Comparison of ENCODE assay signal across 19 cellular contexts in the genomic region with DNA sequence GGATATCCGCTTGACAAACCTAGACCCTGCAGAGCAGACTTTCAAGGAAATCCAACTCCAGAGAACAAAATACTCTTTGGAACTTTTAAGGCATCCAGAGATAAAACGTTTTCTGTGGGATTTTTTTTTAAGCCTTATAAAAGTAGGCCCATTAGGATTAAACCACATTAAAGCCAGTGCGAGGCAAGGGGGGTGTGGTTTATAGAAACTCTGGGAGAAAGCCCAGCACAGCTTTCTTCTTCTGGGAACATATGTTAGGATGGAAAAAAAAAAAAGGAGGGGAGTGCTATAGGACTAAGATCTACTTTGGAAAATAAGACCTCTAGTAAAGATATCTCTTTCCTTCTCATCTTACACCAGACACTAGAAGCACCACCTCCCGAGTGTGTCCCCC. TPM values are rescaled to one million over a fixed set of nuclear protein-coding genes. Genes with fewer than 3 reads are reported as not detected.
A peak's percentile ranks its signal among the peaks of the same experiment; 100 is the strongest.
DNase-seq lines count a peak whose midpoint lies in the region; TF ChIP-seq lines count a peak whose summit lies in the region.
"Had no signal": no experiment of that assay in that cellular context is flagged by ENCODE, and none has a peak within 500 bp of the region (broad histone marks: within the 10 kb centered on the region; RNA-seq: fewer than 3 reads in every experiment).

No MANE protein-coding gene starts in this region.

- no peak overlapping the region for H2AFZ ChIP-seq in hepatocyte

- peaks cover 28% of the 10 kb centered on the region for H3K4me1 ChIP-seq in hepatocyte (ENCODE audit: insufficient read depth)

- H3K36me3 Mint-ChIP-seq in activated naive CD4-positive, alpha-beta T cell treated with anti-CD3 and anti-CD28 coated beads, Interleukin-2, amount 10 ng/mL, durations not matched to agents 7 days and 5 days: peaks cover 10% of the 10 kb centered on the region
- no peaks in the 10 kb centered on the region for H3K36me3 Mint-ChIP-seq in type B pancreatic cell

- H3K27ac ChIP-seq in hepatocyte: no peak overlapping the region
- H3K27ac ChIP-seq in brain microvascular endothelial cell: no peak overlapping the region
- H3K27ac ChIP-seq: heart left ventricle, HL-60, upper lobe of right lung had no signal

- in situ Hi-C loops in brain microvascular endothelial cell (cut with HindIII; ENCODE audit: low pct_ligation_motif_present, low sequenced_read_pairs): no loop called here

- H3K4me3 ChIP-seq in hepatocyte: no peak overlapping the region
- no peak overlapping the region for H3K4me3 ChIP-seq in brain microvascular endothelial cell (ENCODE audit: low read depth, low read length)
- H3K4me3 ChIP-seq: GM12878, upper lobe of right lung had no signal

- H3K9me2 ChIP-seq in hepatocyte (replicated peaks; ENCODE audit: insufficient read depth): no peaks in the 10 kb centered on the region

- no peaks in the 10 kb centered on the region for H3K36me3 ChIP-seq in hepatocyte (replicated peaks; ENCODE audit: insufficient read depth, low read depth)
- no peaks in the 10 kb centered on the region for H3K36me3 ChIP-seq in brain microvascular endothelial cell (replicated peaks)
- H3K36me3 ChIP-seq: heart left ventricle, upper lobe of right lung had no signal

- H3K4me3 Mint-ChIP-seq in activated naive CD4-positive, alpha-beta T cell treated with anti-CD3 and anti-CD28 coated beads, Interleukin-2, amount 10 ng/mL, durations not matched to agents 7 days and 5 days: no peak overlapping the region
- H3K4me3 Mint-ChIP-seq in type B pancreatic cell: peak overlapping the region; percentile 69

- no peak for DNase-seq in activated naive CD4-positive, alpha-beta T cell treated with anti-CD3 and anti-CD28 coated beads, Interleukin-2, amount 10 ng/mL, durations not matched to agents 7 days and 5 days
- DNase-seq in activated naive CD4-positive, alpha-beta T cell treated with Interleukin-2 at 50 U/mL for 16 hours: no peak
- peak; percentile 29 for DNase-seq in NCI-H524 treated with DMSO at 0.1 percent for 48 hours (lab: John Stamatoyannopoulos, UW)
- no peak for DNase-seq in hepatocyte (ENCODE audit: low spot score)
- DNase-seq in type B pancreatic cell (ENCODE audit: extremely low spot score, unreplicated experiment): no peak
- DNase-seq in stimulated activated CD4-positive, alpha-beta T cell treated with anti-CD3 and anti-CD28 coated beads, Interleukin-4, amount 100 ng/mL, for 1 hour: no peak
- DNase-seq in cerebellum (ENCODE audit: low spot score): no peak
- no peak for DNase-seq in brain microvascular endothelial cell
- DNase-seq: activated CD8-positive, alpha-beta T cell treated with anti-CD3 and anti-CD28 coated beads, Interleukin-2, amount 10 ng/mL, durations not matched to agents 7 days and 5 days; DMS153; GDM1; heart left ventricle; NCI-H1930; NCI-H526; posterior cingulate gyrus; upper lobe of right lung had no signal

- H3K27me3 Mint-ChIP-seq in activated naive CD4-positive, alpha-beta T cell treated with anti-CD3 and anti-CD28 coated beads, Interleukin-2, amount 10 ng/mL, durations not matched to agents 7 days and 5 days: peaks cover 100% of the 10 kb centered on the region
- H3K27me3 Mint-ChIP-seq in type B pancreatic cell: peaks cover 97% of the 10 kb centered on the region

- H3K9me3 ChIP-seq in hepatocyte (ENCODE audit: low read depth): no peaks in the 10 kb centered on the region
- H3K9me3 ChIP-seq: heart left ventricle, upper lobe of right lung had no signal

- H3K27ac Mint-ChIP-seq in activated naive CD4-positive, alpha-beta T cell treated with anti-CD3 and anti-CD28 coated beads, Interleukin-2, amount 10 ng/mL, durations not matched to agents 7 days and 5 days: peak overlapping the region; percentile 76
- no peak overlapping the region for H3K27ac Mint-ChIP-seq in type B pancreatic cell

- H3K79me2 ChIP-seq in hepatocyte: no peaks in the 10 kb centered on the region

- H3K9me3 Mint-ChIP-seq in activated naive CD4-positive, alpha-beta T cell treated with anti-CD3 and anti-CD28 coated beads, Interleukin-2, amount 10 ng/mL, durations not matched to agents 7 days and 5 days: no peaks in the 10 kb centered on the region
- no peaks in the 10 kb centered on the region for H3K9me3 Mint-ChIP-seq in type B pancreatic cell

- peaks cover 96% of the 10 kb centered on the region for H3K27me3 ChIP-seq in hepatocyte
- peaks cover 94% of the 10 kb centered on the region for H3K27me3 ChIP-seq in brain microvascular endothelial cell (replicated peaks)

- CTCF ChIA-PET in activated naive CD4-positive, alpha-beta T cell treated with anti-CD3 and anti-CD28 coated beads, Interleukin-2, amount 10 ng/mL, durations not matched to agents 7 days and 5 days (lab: Charles Lee): no interaction called here

- H4K20me1 ChIP-seq in hepatocyte (ENCODE audit: insufficient read depth, poor library complexity, severe bottlenecking): no peaks in the 10 kb centered on the region

- 21% methylated on average over 4 of the region's 4 CpGs for WGBS in hepatocyte (ENCODE audit: low lambda C conversion rate, missing lambda C conversion rate)

- H3K4me2 ChIP-seq in hepatocyte: peak overlapping the region; percentile 70

- H3K4me1 Mint-ChIP-seq in activated naive CD4-positive, alpha-beta T cell treated with anti-CD3 and anti-CD28 coated beads, Interleukin-2, amount 10 ng/mL, durations not matched to agents 7 days and 5 days: peaks cover 48% of the 10 kb centered on the region
- H3K4me1 Mint-ChIP-seq in type B pancreatic cell (ENCODE audit: unreplicated experiment): peaks cover 39% of the 10 kb centered on the region

- TF ChIP-seq CTCF in hepatocyte (IDR thresholded peaks at IDR 0.05; ENCODE audit: poor library complexity) (no peak), type B pancreatic cell (conservative IDR thresholded peaks at IDR 0.05) (no peak), brain microvascular endothelial cell (IDR thresholded peaks at IDR 0.05; ENCODE audit: low read depth, low read length, missing control alignments) (no peak)

RNA-seq across cellular contexts. Expression of gene SHOX2, which starts 4.0 kb away (rescaled TPM):
- total RNA-seq in hepatocyte: 0.67 and 2.8 TPM in 2 replicates
- polyA plus RNA-seq in hepatocyte: 0.94 and 1.2 TPM in 2 replicates
- total RNA-seq in type B pancreatic cell (ENCODE audit: low replicate concordance): 1.3 and 4.7 TPM in 2 replicates
- total RNA-seq in cerebellum: 0.18 TPM
- total RNA-seq: activated CD8-positive, alpha-beta T cell treated with anti-CD3 and anti-CD28 coated beads, Interleukin-2, amount 10 ng/mL, durations not matched to agents 7 days and 5 days had no signal
- polyA plus RNA-seq: CD14-positive monocyte had no signal

RNA-seq across cellular contexts. Expression of gene RSRC1, which starts 7.7 kb away (rescaled TPM):
- 34.1 and 37.5 TPM in 2 replicates for total RNA-seq in hepatocyte
- 22.6 and 27.2 TPM in 2 replicates for polyA plus RNA-seq in hepatocyte
- 29.3 and 34.6 TPM in 2 replicates for total RNA-seq in type B pancreatic cell (ENCODE audit: low replicate concordance)
- total RNA-seq in cerebellum: 58.3 TPM
